In genomic region chr16:29250923-29251434, GRCh38 we compare ENCODE assay signal across 8 cellular contexts.
DNase-seq lines count a peak whose midpoint lies in the region; ATAC-seq, FAIRE-seq and TF ChIP-seq lines count a peak whose summit lies in the region.
"Not testable (repeated sequence)": the region's sequence is repeated elsewhere in the genome, so short reads cannot be mapped to it uniquely, and the experiment has no call there.

No MANE protein-coding gene starts in this region.

- not testable (repeated sequence) for H3K9me3 ChIP-seq in CD4-positive, alpha-beta T cell (ENCODE audit: control insufficient read depth, low read length); endothelial cell of umbilical vein (replicated peaks; ENCODE audit: control insufficient read depth, insufficient read depth, low read length); left ventricle myocardium inferior (replicated peaks); HepG2 (ENCODE audit: low read length); upper lobe of right lung

- not testable (repeated sequence) for H3K4me1 ChIP-seq in endothelial cell of umbilical vein (ENCODE audit: control insufficient read depth, extremely low read depth, insufficient read depth, low read length); upper lobe of right lung
- H3K4me1 ChIP-seq in left ventricle myocardium inferior: peaks cover 17% of the 10 kb centered on the region
- peaks cover 17% of the 10 kb centered on the region for H3K4me1 ChIP-seq in HepG2 (ENCODE audit: insufficient read depth, low read length)

- not testable (repeated sequence) for ATAC-seq in CD4-positive, alpha-beta T cell (ENCODE audit: poor library complexity); upper lobe of right lung
- ATAC-seq in HepG2: peak; percentile 44
- ATAC-seq in sciatic nerve: peak; percentile 54

- intact Hi-C loops in CD4-positive, alpha-beta T cell (cut with DNase I, micrococcal nuclease): loop anchor here in 1 of 2 experiments (10.0 kb wide), 1 partner anchor 136 kb away; no protein-coding TSS in a partner anchor
- intact Hi-C loops in endothelial cell of umbilical vein (cut with micrococcal nuclease); left ventricle myocardium inferior (cut with micrococcal nuclease); HepG2 (cut with micrococcal nuclease; ENCODE audit: unreplicated experiment); sciatic nerve (cut with DNase I); upper lobe of right lung (cut with DNase I): not testable (repeated sequence)

- in situ Hi-C loops in HepG2 (cut with HindIII; ENCODE audit: extremely low pct_ligation_motif_present, low pct_unique_long_range_greater_than_20kb): loop anchor here (10.0 kb wide), 1 partner anchor 136 kb away; no protein-coding TSS in a partner anchor

- H3K9ac ChIP-seq in endothelial cell of umbilical vein (replicated peaks; ENCODE audit: extremely low read depth, insufficient read depth, low read length): peak overlapping the region; percentile 23
- not testable (repeated sequence) for H3K9ac ChIP-seq in HepG2 (ENCODE audit: insufficient read depth, low read depth, low read length)

- not testable (repeated sequence) for H3K27me3 Mint-ChIP-seq in CD4-positive, alpha-beta T cell; activated CD4-positive, alpha-beta T cell treated with anti-CD3 and anti-CD28 coated beads, Interleukin-2, amount 10 ng/mL, durations not matched to agents 7 days and 5 days
- H3K27me3 Mint-ChIP-seq in HFFc6 (ENCODE audit: insufficient read depth): peaks cover 20% of the 10 kb centered on the region

- not testable (repeated sequence) for H3K79me2 ChIP-seq in endothelial cell of umbilical vein (ENCODE audit: control insufficient read depth, insufficient read depth, low read length); HepG2 (ENCODE audit: insufficient read depth, low read length)

- H3K4me3 Mint-ChIP-seq in CD4-positive, alpha-beta T cell; activated CD4-positive, alpha-beta T cell treated with anti-CD3 and anti-CD28 coated beads, Interleukin-2, amount 10 ng/mL, durations not matched to agents 7 days and 5 days: not testable (repeated sequence)
- peak overlapping the region; percentile 24; the same call in 1 of the 2 replicates for H3K4me3 Mint-ChIP-seq in HFFc6

- TF ChIP-seq RAD21 in HepG2 (CRISPR knock-in tag; IDR thresholded peaks at IDR 0.05): not testable (repeated sequence)

- TF ChIP-seq POLR2A in endothelial cell of umbilical vein (IDR thresholded peaks at IDR 0.05; ENCODE audit: low read depth, low read length); HepG2 (IDR thresholded peaks at IDR 0.05; ENCODE audit: insufficient read depth in 1 of 2, low read depth in 2 of 2, low read length in 2 of 2): not testable (repeated sequence)

- H3K4me2 ChIP-seq in endothelial cell of umbilical vein (ENCODE audit: insufficient read depth, low read length); HepG2 (ENCODE audit: low read depth, low read length): not testable (repeated sequence)

- not testable (repeated sequence) for BruUV-seq in endothelial cell of umbilical vein (replicated peaks; lab: Mats Ljungman, UMichigan); HepG2 (replicated peaks; lab: Mats Ljungman, UMichigan)

- H3K9me3 Mint-ChIP-seq in CD4-positive, alpha-beta T cell: not testable (repeated sequence)
- H3K9me3 Mint-ChIP-seq in HFFc6: peaks cover 16% of the 10 kb centered on the region
- peaks cover 15% of the 10 kb centered on the region for H3K9me3 Mint-ChIP-seq in activated CD4-positive, alpha-beta T cell treated with anti-CD3 and anti-CD28 coated beads, Interleukin-2, amount 10 ng/mL, durations not matched to agents 7 days and 5 days

- H4K20me1 ChIP-seq in endothelial cell of umbilical vein (replicated peaks; ENCODE audit: control insufficient read depth, extremely low read depth, insufficient read depth, low read length); HepG2 (ENCODE audit: insufficient read depth, low read length): not testable (repeated sequence)

- H3K36me3 Mint-ChIP-seq in CD4-positive, alpha-beta T cell (ENCODE audit: low read depth): peaks cover 14% of the 10 kb centered on the region
- H3K36me3 Mint-ChIP-seq in HFFc6 (ENCODE audit: low read depth): peaks cover 16% of the 10 kb centered on the region
- peaks cover 14% of the 10 kb centered on the region for H3K36me3 Mint-ChIP-seq in activated CD4-positive, alpha-beta T cell treated with anti-CD3 and anti-CD28 coated beads, Interleukin-2, amount 10 ng/mL, durations not matched to agents 7 days and 5 days (ENCODE audit: low read depth)

- not testable (repeated sequence) for DNase-seq in CD4-positive, alpha-beta T cell; HFFc6; activated CD4-positive, alpha-beta T cell treated with anti-CD3 and anti-CD28 coated beads, Interleukin-2, amount 10 ng/mL, durations not matched to agents 7 days and 5 days; endothelial cell of umbilical vein (ENCODE audit: low read depth, low spot score); left ventricle myocardium inferior; HepG2 (ENCODE audit: low spot score); sciatic nerve (ENCODE audit: low spot score); upper lobe of right lung

- TF ChIP-seq EP300 in HepG2 (IDR thresholded peaks at IDR 0.05; ENCODE audit: low read depth in 2 of 2, low read length in 2 of 2); HepG2 (CRISPR knock-in tag; IDR thresholded peaks at IDR 0.05; ENCODE audit: borderline replicate concordance): not testable (repeated sequence)

- 52% methylated on average over 17 of the region's 19 CpGs for WGBS in HepG2 (ENCODE audit: low lambda C conversion rate)

- not testable (repeated sequence) for H3K36me3 ChIP-seq in endothelial cell of umbilical vein (ENCODE audit: control insufficient read depth in 2 of 2, extremely low read depth in 1 of 2, insufficient read depth in 2 of 2, low read length in 2 of 2); left ventricle myocardium inferior; HepG2 (replicated peaks in 1 of 2; ENCODE audit: control insufficient read depth in 1 of 2, insufficient read depth in 2 of 2, low read length in 2 of 2); upper lobe of right lung

- not testable (repeated sequence) for FAIRE-seq in endothelial cell of umbilical vein (lab: Jason Lieb, UNC); HepG2 (lab: Jason Lieb, UNC)

- not testable (repeated sequence) for H3K27ac ChIP-seq in CD4-positive, alpha-beta T cell (ENCODE audit: low read depth, low read length); endothelial cell of umbilical vein (ENCODE audit: insufficient read depth, low read depth, low read length); HepG2 (ENCODE audit: extremely low read length, insufficient read depth, low read length)
- H3K27ac ChIP-seq in left ventricle myocardium inferior (replicated peaks) (peak overlapping the region; percentile 61), upper lobe of right lung (peak overlapping the region; percentile 3)

- peak overlapping the region; percentile 17 for H3K27ac Mint-ChIP-seq in CD4-positive, alpha-beta T cell
- H3K27ac Mint-ChIP-seq in HFFc6: not testable (repeated sequence)
- peak overlapping the region; percentile 13 for H3K27ac Mint-ChIP-seq in activated CD4-positive, alpha-beta T cell treated with anti-CD3 and anti-CD28 coated beads, Interleukin-2, amount 10 ng/mL, durations not matched to agents 7 days and 5 days

- dilution Hi-C loops in endothelial cell of umbilical vein (cut with MboI; ENCODE audit: extremely low pct_ligation_motif_present, low sequenced_read_pairs): not testable (repeated sequence)

- not testable (repeated sequence) for H3K4me3 ChIP-seq in endothelial cell of umbilical vein (replicated peaks in 1 of 3; ENCODE audit: insufficient read depth in 1 of 3, low read depth in 1 of 3, low read length in 3 of 3); left ventricle myocardium inferior; HepG2 (replicated peaks in 1 of 3; ENCODE audit: insufficient read depth in 1 of 3, low read depth in 2 of 3, low read length in 3 of 3); upper lobe of right lung

- H3K4me1 Mint-ChIP-seq in CD4-positive, alpha-beta T cell (ENCODE audit: low read depth): peaks cover 46% of the 10 kb centered on the region
- H3K4me1 Mint-ChIP-seq in HFFc6 (ENCODE audit: low read depth): peaks cover 13% of the 10 kb centered on the region; the same call in 1 of the 2 replicates
- peaks cover 24% of the 10 kb centered on the region for H3K4me1 Mint-ChIP-seq in activated CD4-positive, alpha-beta T cell treated with anti-CD3 and anti-CD28 coated beads, Interleukin-2, amount 10 ng/mL, durations not matched to agents 7 days and 5 days

- H2AFZ ChIP-seq in endothelial cell of umbilical vein (ENCODE audit: low read depth, low read length); HepG2 (ENCODE audit: low read length): not testable (repeated sequence)

- POLR2A ChIA-PET in CD4-positive, alpha-beta T cell (lab: Charles Lee); activated CD4-positive, alpha-beta T cell treated with anti-CD3 and anti-CD28 coated beads, Interleukin-2, amount 10 ng/mL, durations not matched to agents 7 days and 5 days (lab: Charles Lee); endothelial cell of umbilical vein (lab: Charles Lee); HepG2 (lab: Yijun Ruan, JAX): not testable (repeated sequence)

- not testable (repeated sequence) for H3K9me1 ChIP-seq in endothelial cell of umbilical vein (replicated peaks; ENCODE audit: control insufficient read depth, extremely low read depth, insufficient read depth, low read length)

- not testable (repeated sequence) for H3K27me3 ChIP-seq in CD4-positive, alpha-beta T cell (ENCODE audit: control insufficient read depth, insufficient read depth, low read length); endothelial cell of umbilical vein (ENCODE audit: control insufficient read depth in 2 of 2, insufficient read depth in 2 of 2, low read length in 2 of 2); left ventricle myocardium inferior (ENCODE audit: low read depth); upper lobe of right lung
- H3K27me3 ChIP-seq in HepG2 (ENCODE audit: control insufficient read depth in 1 of 2, insufficient read depth in 2 of 2, low read length in 2 of 2): peaks cover 5 to 44% of the 10 kb centered on the region in 2 experiments

- TF ChIP-seq CTCF in CD4-positive, alpha-beta T cell (IDR thresholded peaks at IDR 0.05); HFFc6 (IDR thresholded peaks at IDR 0.05); endothelial cell of umbilical vein (IDR thresholded peaks at IDR 0.05; ENCODE audit: extremely low read depth in 1 of 2, insufficient read depth in 1 of 2, low read depth in 1 of 2, low read length in 2 of 2); left ventricle myocardium inferior (IDR thresholded peaks at IDR 0.05; ENCODE audit: borderline replicate concordance); HepG2 (CRISPR knock-in tag; IDR thresholded peaks at IDR 0.05); upper lobe of right lung (IDR thresholded peaks at IDR 0.05): not testable (repeated sequence)

- CTCF ChIA-PET in CD4-positive, alpha-beta T cell (lab: Charles Lee); activated CD4-positive, alpha-beta T cell treated with anti-CD3 and anti-CD28 coated beads, Interleukin-2, amount 10 ng/mL, durations not matched to agents 7 days and 5 days (lab: Charles Lee); endothelial cell of umbilical vein (lab: Charles Lee); HepG2 (lab: Yijun Ruan, JAX; ENCODE audit: low intra/inter-chr PET ratio, low total read pairs): not testable (repeated sequence)
